ENCODE assay signal across 9 cellular contexts in the genomic region with DNA sequence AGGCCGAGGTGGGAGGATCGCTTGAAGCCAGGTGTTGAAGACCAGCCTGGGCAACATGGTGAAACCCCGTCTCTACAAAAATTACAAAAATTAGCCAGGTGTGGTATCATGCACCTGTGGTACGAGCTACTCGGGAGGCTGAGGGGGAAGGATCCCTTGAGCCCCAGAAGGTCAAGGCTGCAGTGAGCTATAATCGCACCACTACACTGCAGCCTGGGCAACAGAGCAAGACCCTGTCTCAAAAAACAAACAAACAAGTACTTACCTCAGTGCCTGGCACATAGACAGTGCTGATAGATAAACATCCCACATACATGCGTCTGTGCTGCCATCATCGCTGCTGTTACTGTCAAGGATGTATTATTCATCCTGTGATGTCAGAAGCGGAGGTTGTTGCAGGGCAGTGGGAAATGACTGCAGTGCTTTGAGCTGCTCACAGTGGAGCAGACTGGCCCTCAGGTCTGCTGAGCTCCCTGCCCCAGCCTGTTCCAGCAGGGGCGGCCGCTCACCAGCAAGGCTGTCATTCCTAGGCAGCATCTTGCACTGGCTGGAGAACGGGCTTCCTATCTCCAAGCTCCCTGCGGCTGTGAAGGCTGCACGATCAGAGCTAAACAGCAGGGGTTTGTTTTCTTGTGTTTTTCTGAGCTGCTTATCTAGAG. TPM values are rescaled to one million over a fixed set of nuclear protein-coding genes. Genes with fewer than 3 reads are reported as not detected.
DNase-seq lines count a peak whose midpoint lies in the region; ATAC-seq and TF ChIP-seq lines count a peak whose summit lies in the region.
"Had no signal": no experiment of that assay in that cellular context is flagged by ENCODE, and none has a peak within 500 bp of the region (broad histone marks: within the 10 kb centered on the region; RNA-seq: fewer than 3 reads in every experiment).

No MANE protein-coding gene starts in this region.

- peak; percentile 69 to 98 for TF ChIP-seq POLR2A in adrenal gland (IDR thresholded peaks at IDR 0.05)
- no peak for TF ChIP-seq POLR2A in stomach (IDR thresholded peaks at IDR 0.05)

- no peaks in the 10 kb centered on the region for H3K9me3 ChIP-seq in adrenal gland (replicated peaks in 1 of 3)
- no peaks in the 10 kb centered on the region for H3K9me3 ChIP-seq in stomach

- peak; percentile 92 for TF ChIP-seq EP300 in stomach (IDR thresholded peaks at IDR 0.05)

- H3K4me1 Mint-ChIP-seq in activated CD4-positive, alpha-beta T cell treated with anti-CD3 and anti-CD28 coated beads, Interleukin-2, amount 10 ng/mL, durations not matched to agents 7 days and 5 days = peaks cover 8% of the 10 kb centered on the region
- H3K4me1 Mint-ChIP-seq in activated CD4-positive, alpha-beta T cell treated with anti-CD3 and anti-CD28 coated beads, Interleukin-2, amount 10 ng/mL, durations not matched to agents 24 days and 14 days = peaks cover 9% of the 10 kb centered on the region

- POLR2A ChIA-PET in activated CD4-positive, alpha-beta T cell treated with anti-CD3 and anti-CD28 coated beads, Interleukin-2, amount 10 ng/mL, durations not matched to agents 7 days and 5 days (lab: Charles Lee) = no interaction called here

- H3K27me3 Mint-ChIP-seq in activated CD4-positive, alpha-beta T cell treated with anti-CD3 and anti-CD28 coated beads, Interleukin-2, amount 10 ng/mL, durations not matched to agents 7 days and 5 days = no peaks in the 10 kb centered on the region
- no peaks in the 10 kb centered on the region for H3K27me3 Mint-ChIP-seq in activated CD4-positive, alpha-beta T cell treated with anti-CD3 and anti-CD28 coated beads, Interleukin-2, amount 10 ng/mL, durations not matched to agents 24 days and 14 days

- no peak overlapping the region for H3K4me3 Mint-ChIP-seq in activated CD4-positive, alpha-beta T cell treated with anti-CD3 and anti-CD28 coated beads, Interleukin-2, amount 10 ng/mL, durations not matched to agents 7 days and 5 days
- no peak overlapping the region for H3K4me3 Mint-ChIP-seq in activated CD4-positive, alpha-beta T cell treated with anti-CD3 and anti-CD28 coated beads, Interleukin-2, amount 10 ng/mL, durations not matched to agents 24 days and 14 days

- DNase-seq in activated CD4-positive, alpha-beta T cell treated with anti-CD3 and anti-CD28 coated beads, Interleukin-2, amount 10 ng/mL, durations not matched to agents 7 days and 5 days = no peak
- DNase-seq in activated CD4-positive, alpha-beta T cell treated with anti-CD3 and anti-CD28 coated beads, Interleukin-2, amount 10 ng/mL, durations not matched to agents 24 days and 14 days = no peak
- DNase-seq in adrenal gland (peak; percentile 81 to 96 (median 93)), iPS-NIHi7 (ENCODE audit: extremely low spot score) (peak; percentile 55), stomach (no peak), cerebellum (ENCODE audit: low spot score) (no peak), NCI-H146 (lab: John Stamatoyannopoulos, UW) (no peak)
- DNase-seq: T-helper 9 cell had no signal

- H3K4me1 ChIP-seq in adrenal gland (replicated peaks in 1 of 2) (peaks cover 54 to 59% of the 10 kb centered on the region in 2 donors), stomach (peaks cover 23 to 80% (median 46%) of the 10 kb centered on the region in 4 donors)

- no peaks in the 10 kb centered on the region for H3K36me3 Mint-ChIP-seq in activated CD4-positive, alpha-beta T cell treated with anti-CD3 and anti-CD28 coated beads, Interleukin-2, amount 10 ng/mL, durations not matched to agents 7 days and 5 days (ENCODE audit: low read depth)
- H3K36me3 Mint-ChIP-seq in activated CD4-positive, alpha-beta T cell treated with anti-CD3 and anti-CD28 coated beads, Interleukin-2, amount 10 ng/mL, durations not matched to agents 24 days and 14 days (ENCODE audit: low read depth) = no peaks in the 10 kb centered on the region

- peak overlapping the region; percentile 42 for H3K27ac Mint-ChIP-seq in activated CD4-positive, alpha-beta T cell treated with anti-CD3 and anti-CD28 coated beads, Interleukin-2, amount 10 ng/mL, durations not matched to agents 7 days and 5 days
- H3K27ac Mint-ChIP-seq in activated CD4-positive, alpha-beta T cell treated with anti-CD3 and anti-CD28 coated beads, Interleukin-2, amount 10 ng/mL, durations not matched to agents 24 days and 14 days = no peak overlapping the region

- peak in 2 of 6 experiments; percentile 17 to 23 for TF ChIP-seq CTCF in adrenal gland (IDR thresholded peaks at IDR 0.05)
- TF ChIP-seq CTCF in stomach (IDR thresholded peaks at IDR 0.05) = no peak

- peak overlapping the region in 1 of 4 donors; percentile 17 for H3K4me3 ChIP-seq in adrenal gland
- H3K4me3 ChIP-seq in stomach = no peak overlapping the region

- intact Hi-C loops in activated CD4-positive, alpha-beta T cell treated with anti-CD3 and anti-CD28 coated beads, Interleukin-2, amount 10 ng/mL, durations not matched to agents 24 days and 14 days (cut with micrococcal nuclease) = no loop called here
- intact Hi-C loops in adrenal gland (cut with DNase I) = no loop called here
- intact Hi-C loops in stomach (cut with DNase I; ENCODE audit: low total_unique reads) = no loop called here

- H3K27me3 ChIP-seq in adrenal gland = no peaks in the 10 kb centered on the region
- H3K27me3 ChIP-seq in stomach = no peaks in the 10 kb centered on the region

- no peaks in the 10 kb centered on the region for H3K9me3 Mint-ChIP-seq in activated CD4-positive, alpha-beta T cell treated with anti-CD3 and anti-CD28 coated beads, Interleukin-2, amount 10 ng/mL, durations not matched to agents 7 days and 5 days
- H3K9me3 Mint-ChIP-seq in activated CD4-positive, alpha-beta T cell treated with anti-CD3 and anti-CD28 coated beads, Interleukin-2, amount 10 ng/mL, durations not matched to agents 24 days and 14 days = no peaks in the 10 kb centered on the region

- H3K27ac ChIP-seq in adrenal gland (peak overlapping the region; percentile 75 to 93 (median 91)), stomach (peak overlapping the region in 3 of 5 donors; percentile 9 to 74 (median 64))

- H3K36me3 ChIP-seq in adrenal gland (replicated peaks in 1 of 2) (no peaks in the 10 kb centered on the region), stomach (no peaks in the 10 kb centered on the region)

- CTCF ChIA-PET in activated CD4-positive, alpha-beta T cell treated with anti-CD3 and anti-CD28 coated beads, Interleukin-2, amount 10 ng/mL, durations not matched to agents 7 days and 5 days (lab: Charles Lee) = interaction anchor here (0.9 kb wide), 2 partner anchors 11 to 35 kb away, joined by 3 read pairs; no protein-coding TSS in a partner anchor

- ATAC-seq in GM21367 (IDR thresholded peaks at IDR 0.05; ENCODE audit: unreplicated experiment) = no peak

- WGBS in adrenal gland, 4 donors = 40 to 57% (median 49%) methylated on average over 9 to 14 of the region's 14 CpGs
- WGBS in stomach, 5 donors = 68 to 75% (median 74%) methylated on average over 14 of the region's 14 CpGs

RNA-seq across cellular contexts. Expression of gene FOXK1, which starts 18.6 kb away (rescaled TPM):
- 10 to 100 TPM; 32.0 to 36.2 TPM for total RNA-seq in activated CD4-positive, alpha-beta T cell treated with anti-CD3 and anti-CD28 coated beads, Interleukin-2, amount 10 ng/mL, durations not matched to agents 7 days and 5 days
- total RNA-seq in activated CD4-positive, alpha-beta T cell treated with anti-CD3 and anti-CD28 coated beads, Interleukin-2, amount 10 ng/mL, durations not matched to agents 24 days and 14 days = 36.6 TPM in 2 replicates
- total RNA-seq in adrenal gland (10 to 100 TPM; 28.4 to 63.1 (median 42.5) TPM), stomach (10 to 100 TPM; 19.3 to 88.1 (median 27.2) TPM), cerebellum (32.2 TPM)
- polyA plus RNA-seq in adrenal gland (10 to 100 TPM in 1 of 3 donors, 1 to 10 TPM in 2; 4.8 to 21.3 (median 9.0) TPM), stomach (1 to 10 TPM; 2.9 to 5.4 (median 3.9) TPM)

Comparison
In these comparisons a context has a peak if more than half of its experiments do, and no peak if none do; other contexts are left out.
1. DNase-seq: peak in adrenal gland (7 of 7) and iPS-NIHi7 (single experiment); none in activated CD4-positive, alpha-beta T cell treated with anti-CD3 and anti-CD28 coated beads, Interleukin-2, amount 10 ng/mL, durations not matched to agents 7 days and 5 days (single experiment), activated CD4-positive, alpha-beta T cell treated with anti-CD3 and anti-CD28 coated beads, Interleukin-2, amount 10 ng/mL, durations not matched to agents 24 days and 14 days (single experiment), stomach (single experiment), cerebellum (single experiment) and NCI-H146 (single experiment).
2. POLR2A ChIP-seq: peak in adrenal gland (2 of 2); none in stomach (0 of 4).